Comparison of ENCODE assay signal across 1 cellular context in genomic region chr4:3403104-3403906, GRCh38.
TF ChIP-seq lines count a peak whose summit lies in the region.

No MANE protein-coding gene starts in this region.

TF ChIP-seq in HepG2, 621 proteins besides CTCF, POLR2A, EP300 and RAD21 (continued from another document):
- peak; percentile 75 for TF ChIP-seq ZNF629 (CRISPR knock-in tag; conservative IDR thresholded peaks at IDR 0.05)
- TF ChIP-seq SPEN (CRISPR knock-in tag; IDR thresholded peaks at IDR 0.05; ENCODE audit: low read depth): no peak
